ENCODE assay signal across 1 cellular context in genomic region chr20:45416917-45417316, GRCh38.
TF ChIP-seq lines count a peak whose summit lies in the region.

No MANE protein-coding gene starts in this region.

TF ChIP-seq in IMR-90, 13 proteins besides CTCF, POLR2A, EP300 and RAD21 (continued from another document):
- TF ChIP-seq MAZ (IDR thresholded peaks at IDR 0.05; ENCODE audit: borderline replicate concordance, low read depth, low read length): no peak
- TF ChIP-seq FOS (IDR thresholded peaks at IDR 0.05; ENCODE audit: low read depth, low read length): no peak
- no peak for TF ChIP-seq USF2 (IDR thresholded peaks at IDR 0.05; ENCODE audit: low read depth, low read length)
